ENCODE assay signal across 1 cellular context in genomic region chr11:111871693-111872161, GRCh38.
A peak's percentile ranks its signal among the peaks of the same experiment; 100 is the strongest.
TF ChIP-seq lines count a peak whose summit lies in the region.

No MANE protein-coding gene starts in this region.

TF ChIP-seq in K562, 482 proteins besides CTCF, POLR2A, EP300 and RAD21 (continued from another document and continues in another):
- TF ChIP-seq ZNF318 (IDR thresholded peaks at IDR 0.05; ENCODE audit: borderline replicate concordance in 1 of 2, low read depth in 1 of 2) (0 out of 4 replicates have a peak, but pooled peaks of 1 of the 2 experiments have one; percentile 40), ADNP (tag; IDR thresholded peaks at IDR 0.05) (no peak), ZNF253 (CRISPR knock-in tag; conservative IDR thresholded peaks at IDR 0.05) (no peak), TRIM24 (IDR thresholded peaks at IDR 0.05) (0 out of 4 replicates have a peak, but pooled peaks of 1 of the 2 experiments have one; percentile 5), ZNF143 (CRISPR knock-in tag; IDR thresholded peaks at IDR 0.05) (no peak), ZNF175 (CRISPR knock-in tag; IDR thresholded peaks at IDR 0.05; ENCODE audit: low read depth) (no peak), LEF1 (IDR thresholded peaks at IDR 0.05) (no peak), ZNF408 (CRISPR knock-in tag; IDR thresholded peaks at IDR 0.05; ENCODE audit: low read depth) (no peak), ZNF699 (CRISPR knock-in tag; IDR thresholded peaks at IDR 0.05; ENCODE audit: insufficient replicate concordance) (no peak), ZNF639 (CRISPR knock-in tag; conservative IDR thresholded peaks at IDR 0.05 in 1 of 2, IDR thresholded peaks at IDR 0.05 in 1 of 2) (peak in 1 of 2 experiments; percentile 26; a peak in 2 of 4 replicates), AFF1 (IDR thresholded peaks at IDR 0.05; ENCODE audit: low read depth in 1 of 2, partially characterized antibody in 2 of 2) (peak in 1 of 2 experiments; percentile 37), WHSC1 (IDR thresholded peaks at IDR 0.05; ENCODE audit: low read length) (no peak), KAT7 (CRISPR knock-in tag; IDR thresholded peaks at IDR 0.05; ENCODE audit: borderline replicate concordance) (no peak), SRSF7 (optimal IDR thresholded peaks at IDR 0.05; ENCODE audit: low read depth, low read length) (no peak), KLF13 (tag; IDR thresholded peaks at IDR 0.05; ENCODE audit: borderline replicate concordance, low read depth) (no peak), CBFA2T2 (conservative IDR thresholded peaks at IDR 0.05) (no peak), KLF1 (tag; IDR thresholded peaks at IDR 0.05) (no peak), HMBOX1 (IDR thresholded peaks at IDR 0.05) (no peak), THAP7 (CRISPR knock-in tag; IDR thresholded peaks at IDR 0.05) (no peak), ZBTB8A (IDR thresholded peaks at IDR 0.05; ENCODE audit: partially characterized antibody) (no peak), SREBF1 (IDR thresholded peaks at IDR 0.05; ENCODE audit: borderline replicate concordance, low read depth, low read length) (no peak), STAT5B (CRISPR knock-in tag; IDR thresholded peaks at IDR 0.05) (no peak), CHD4 (IDR thresholded peaks at IDR 0.05; ENCODE audit: insufficient read depth, insufficient replicate concordance, low read depth, low read length, poor library complexity, severe bottlenecking) (no peak), XRCC3 (IDR thresholded peaks at IDR 0.05) (no peak), VEZF1 (CRISPR knock-in tag; IDR thresholded peaks at IDR 0.05) (no peak), ARNT (IDR thresholded peaks at IDR 0.05) (0 out of 4 replicates have a peak, but pooled peaks have one; percentile 24 to 49), ZNF354B (CRISPR knock-in tag; IDR thresholded peaks at IDR 0.05) (no peak), ZBTB5 (IDR thresholded peaks at IDR 0.05) (no peak), RBM25 (IDR thresholded peaks at IDR 0.05; ENCODE audit: low read depth, low read length, severe bottlenecking) (no peak), C11orf30 (IDR thresholded peaks at IDR 0.05; ENCODE audit: low read depth) (no peak), GABPB1 (CRISPR knock-in tag; IDR thresholded peaks at IDR 0.05) (no peak), GATA2 (CRISPR knock-in tag; IDR thresholded peaks at IDR 0.05) (no peak), DIDO1 (tag; IDR thresholded peaks at IDR 0.05; ENCODE audit: low read depth) (no peak), NFRKB (IDR thresholded peaks at IDR 0.05; ENCODE audit: low read depth) (peak; percentile 42; the same call in 1 of the 2 replicates), PREB (CRISPR knock-in tag; IDR thresholded peaks at IDR 0.05) (no peak), ZNF76 (CRISPR knock-in tag; IDR thresholded peaks at IDR 0.05; ENCODE audit: borderline replicate concordance) (no peak), HDGF (IDR thresholded peaks at IDR 0.05) (0 out of 2 replicates have a peak, but pooled peaks have one; percentile 15)
